14 cellular contexts compared by ENCODE assay signal in the genomic region with DNA sequence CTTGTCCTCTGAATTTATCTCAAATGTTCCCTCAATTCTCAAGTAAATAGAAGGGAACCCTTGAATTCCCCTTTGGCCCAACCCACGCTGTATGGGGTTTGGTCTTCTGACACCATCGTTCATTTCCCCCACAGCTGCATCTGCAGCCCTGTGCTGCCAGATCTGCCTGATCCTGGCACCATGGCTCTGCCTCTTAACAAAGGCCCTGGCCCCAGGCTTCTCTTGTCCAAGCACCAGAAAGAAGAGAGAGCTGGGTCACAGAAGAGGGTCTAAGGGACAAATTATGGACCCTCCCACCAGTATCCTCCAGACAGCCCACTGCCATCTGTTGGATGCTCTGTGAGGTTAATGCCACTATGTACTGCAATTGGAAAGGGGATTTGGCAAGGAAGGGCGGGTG. TPM values are rescaled to one million over a fixed set of nuclear protein-coding genes. Genes with fewer than 3 reads are reported as not detected.
DNase-seq lines count a peak whose midpoint lies in the region; ATAC-seq and TF ChIP-seq lines count a peak whose summit lies in the region.
"Had no signal": no experiment of that assay in that cellular context is flagged by ENCODE, and none has a peak within 500 bp of the region (broad histone marks: within the 10 kb centered on the region; RNA-seq: fewer than 3 reads in every experiment).

No MANE protein-coding gene starts in this region.

- H3K27me3 Mint-ChIP-seq in WTC11 (ENCODE audit: low read depth) = peaks cover 66% of the 10 kb centered on the region

- H3K27ac ChIP-seq in stomach smooth muscle (ENCODE audit: low read length) (peak overlapping the region; percentile 46), Peyer's patch (no peak overlapping the region)
- H3K27ac ChIP-seq: A549, pancreas, upper lobe of left lung had no signal

- no peaks in the 10 kb centered on the region for H3K36me3 Mint-ChIP-seq in WTC11

- TF ChIP-seq POLR2A in Peyer's patch (IDR thresholded peaks at IDR 0.05) = no peak

- peaks cover 37 to 38% of the 10 kb centered on the region in 2 donors for H3K36me3 ChIP-seq in stomach smooth muscle (ENCODE audit: control insufficient read depth in 2 of 2, insufficient read depth in 2 of 2, low read length in 2 of 2)
- H3K36me3 ChIP-seq in Peyer's patch = peaks cover 0 to 11% (median 0%) of the 10 kb centered on the region in 3 donors
- H3K36me3 ChIP-seq: pancreas had no signal

- no peak overlapping the region for H3K27ac Mint-ChIP-seq in WTC11
- H3K27ac Mint-ChIP-seq: activated CD8-positive, alpha-beta T cell treated with anti-CD3 and anti-CD28 coated beads, Interleukin-2, amount 10 ng/mL, durations not matched to agents 7 days and 5 days had no signal

- POLR2A ChIA-PET in WTC11 (lab: Charles Lee) = no interaction called here

- CTCF ChIA-PET in WTC11 (lab: Charles Lee) = no interaction called here

- H3K4me3 ChIP-seq in stomach smooth muscle (ENCODE audit: low read length in 2 of 2) = peak overlapping the region in 1 of 2 donors; percentile 96
- H3K4me3 ChIP-seq in Peyer's patch = no peak overlapping the region
- H3K4me3 ChIP-seq: A549 had no signal

- peak overlapping the region in 1 of 2 donors; percentile 36 for H3K9ac ChIP-seq in stomach smooth muscle (ENCODE audit: low read length in 2 of 2)

- peaks cover 39% of the 10 kb centered on the region for H3K4me1 ChIP-seq in stomach smooth muscle (ENCODE audit: control insufficient read depth, insufficient read depth, low read length)
- peaks cover 0 to 28% (median 0%) of the 10 kb centered on the region in 4 donors for H3K4me1 ChIP-seq in Peyer's patch
- H3K4me1 ChIP-seq: A549, pancreas had no signal

- peak overlapping the region; percentile 93 for H3K4me3 Mint-ChIP-seq in WTC11

- TF ChIP-seq CTCF in WTC11 (IDR thresholded peaks at IDR 0.05) (no peak), Peyer's patch (IDR thresholded peaks at IDR 0.05) (no peak)

- H3K27me3 ChIP-seq in stomach smooth muscle (ENCODE audit: control insufficient read depth in 1 of 2, insufficient read depth in 2 of 2, low read length in 2 of 2) (no peaks in the 10 kb centered on the region), Peyer's patch (no peaks in the 10 kb centered on the region)
- H3K27me3 ChIP-seq: adrenal gland had no signal

- no peak for ATAC-seq in WTC11
- ATAC-seq: A549; activated CD8-positive, alpha-beta T cell treated with anti-CD3 and anti-CD28 coated beads, Interleukin-2, amount 10 ng/mL, durations not matched to agents 7 days and 5 days had no signal

- H3K9me3 ChIP-seq in stomach smooth muscle (ENCODE audit: control insufficient read depth in 2 of 2, low read length in 2 of 2) (no peaks in the 10 kb centered on the region), Peyer's patch (no peaks in the 10 kb centered on the region)
- H3K9me3 ChIP-seq: A549, adrenal gland, pancreas, upper lobe of left lung had no signal

- peaks cover 35% of the 10 kb centered on the region for H3K4me1 Mint-ChIP-seq in WTC11

- H3K9me3 Mint-ChIP-seq in WTC11 = no peaks in the 10 kb centered on the region

- peak; percentile 63 for DNase-seq in NCI-H82 (lab: John Stamatoyannopoulos, UW)
- DNase-seq in NCI-H82 treated with DMSO at 0.1 percent for 48 hours (lab: John Stamatoyannopoulos, UW; ENCODE audit: unreplicated experiment) = no peak
- DNase-seq in WTC11 (ENCODE audit: low spot score) = no peak
- peak; percentile 58 for DNase-seq in inferior parietal cortex (ENCODE audit: extremely low spot score)
- no peak for DNase-seq in Peyer's patch
- DNase-seq in DMS79 (lab: John Stamatoyannopoulos, UW) = no peak
- DNase-seq in NCI-H774 (lab: John Stamatoyannopoulos, UW) = no peak
- DNase-seq: activated CD8-positive, alpha-beta T cell treated with anti-CD3 and anti-CD28 coated beads, Interleukin-2, amount 10 ng/mL, durations not matched to agents 7 days and 5 days; pancreas; SW 1271; upper lobe of left lung had no signal

TF ChIP-seq in WTC11, 78 proteins besides CTCF, POLR2A, EP300 and RAD21:
- TF ChIP-seq NR2C2 (CRISPR knock-in tag; IDR thresholded peaks at IDR 0.05) (no peak), TCF7 (CRISPR knock-in tag; IDR thresholded peaks at IDR 0.05; ENCODE audit: low read depth) (no peak), PRRX2 (CRISPR knock-in tag; IDR thresholded peaks at IDR 0.05) (no peak), MXD4 (CRISPR knock-in tag; IDR thresholded peaks at IDR 0.05; ENCODE audit: borderline replicate concordance) (no peak), ZNF138 (CRISPR knock-in tag; conservative IDR thresholded peaks at IDR 0.05) (no peak), RELA (CRISPR knock-in tag; IDR thresholded peaks at IDR 0.05; ENCODE audit: borderline replicate concordance) (no peak), ZNF671 (CRISPR knock-in tag; IDR thresholded peaks at IDR 0.05) (no peak), GRHL2 (CRISPR knock-in tag; IDR thresholded peaks at IDR 0.05; ENCODE audit: insufficient replicate concordance, severe bottlenecking) (no peak)
- TF ChIP-seq, protein P1, sequence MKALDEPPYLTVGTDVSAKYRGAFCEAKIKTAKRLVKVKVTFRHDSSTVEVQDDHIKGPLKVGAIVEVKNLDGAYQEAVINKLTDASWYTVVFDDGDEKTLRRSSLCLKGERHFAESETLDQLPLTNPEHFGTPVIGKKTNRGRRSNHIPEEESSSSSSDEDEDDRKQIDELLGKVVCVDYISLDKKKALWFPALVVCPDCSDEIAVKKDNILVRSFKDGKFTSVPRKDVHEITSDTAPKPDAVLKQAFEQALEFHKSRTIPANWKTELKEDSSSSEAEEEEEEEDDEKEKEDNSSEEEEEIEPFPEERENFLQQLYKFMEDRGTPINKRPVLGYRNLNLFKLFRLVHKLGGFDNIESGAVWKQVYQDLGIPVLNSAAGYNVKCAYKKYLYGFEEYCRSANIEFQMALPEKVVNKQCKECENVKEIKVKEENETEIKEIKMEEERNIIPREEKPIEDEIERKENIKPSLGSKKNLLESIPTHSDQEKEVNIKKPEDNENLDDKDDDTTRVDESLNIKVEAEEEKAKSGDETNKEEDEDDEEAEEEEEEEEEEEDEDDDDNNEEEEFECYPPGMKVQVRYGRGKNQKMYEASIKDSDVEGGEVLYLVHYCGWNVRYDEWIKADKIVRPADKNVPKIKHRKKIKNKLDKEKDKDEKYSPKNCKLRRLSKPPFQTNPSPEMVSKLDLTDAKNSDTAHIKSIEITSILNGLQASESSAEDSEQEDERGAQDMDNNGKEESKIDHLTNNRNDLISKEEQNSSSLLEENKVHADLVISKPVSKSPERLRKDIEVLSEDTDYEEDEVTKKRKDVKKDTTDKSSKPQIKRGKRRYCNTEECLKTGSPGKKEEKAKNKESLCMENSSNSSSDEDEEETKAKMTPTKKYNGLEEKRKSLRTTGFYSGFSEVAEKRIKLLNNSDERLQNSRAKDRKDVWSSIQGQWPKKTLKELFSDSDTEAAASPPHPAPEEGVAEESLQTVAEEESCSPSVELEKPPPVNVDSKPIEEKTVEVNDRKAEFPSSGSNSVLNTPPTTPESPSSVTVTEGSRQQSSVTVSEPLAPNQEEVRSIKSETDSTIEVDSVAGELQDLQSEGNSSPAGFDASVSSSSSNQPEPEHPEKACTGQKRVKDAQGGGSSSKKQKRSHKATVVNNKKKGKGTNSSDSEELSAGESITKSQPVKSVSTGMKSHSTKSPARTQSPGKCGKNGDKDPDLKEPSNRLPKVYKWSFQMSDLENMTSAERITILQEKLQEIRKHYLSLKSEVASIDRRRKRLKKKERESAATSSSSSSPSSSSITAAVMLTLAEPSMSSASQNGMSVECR (CRISPR knock-in tag; IDR thresholded peaks at IDR 0.05; ENCODE audit: borderline replicate concordance) = no peak
- TF ChIP-seq, protein P2, sequence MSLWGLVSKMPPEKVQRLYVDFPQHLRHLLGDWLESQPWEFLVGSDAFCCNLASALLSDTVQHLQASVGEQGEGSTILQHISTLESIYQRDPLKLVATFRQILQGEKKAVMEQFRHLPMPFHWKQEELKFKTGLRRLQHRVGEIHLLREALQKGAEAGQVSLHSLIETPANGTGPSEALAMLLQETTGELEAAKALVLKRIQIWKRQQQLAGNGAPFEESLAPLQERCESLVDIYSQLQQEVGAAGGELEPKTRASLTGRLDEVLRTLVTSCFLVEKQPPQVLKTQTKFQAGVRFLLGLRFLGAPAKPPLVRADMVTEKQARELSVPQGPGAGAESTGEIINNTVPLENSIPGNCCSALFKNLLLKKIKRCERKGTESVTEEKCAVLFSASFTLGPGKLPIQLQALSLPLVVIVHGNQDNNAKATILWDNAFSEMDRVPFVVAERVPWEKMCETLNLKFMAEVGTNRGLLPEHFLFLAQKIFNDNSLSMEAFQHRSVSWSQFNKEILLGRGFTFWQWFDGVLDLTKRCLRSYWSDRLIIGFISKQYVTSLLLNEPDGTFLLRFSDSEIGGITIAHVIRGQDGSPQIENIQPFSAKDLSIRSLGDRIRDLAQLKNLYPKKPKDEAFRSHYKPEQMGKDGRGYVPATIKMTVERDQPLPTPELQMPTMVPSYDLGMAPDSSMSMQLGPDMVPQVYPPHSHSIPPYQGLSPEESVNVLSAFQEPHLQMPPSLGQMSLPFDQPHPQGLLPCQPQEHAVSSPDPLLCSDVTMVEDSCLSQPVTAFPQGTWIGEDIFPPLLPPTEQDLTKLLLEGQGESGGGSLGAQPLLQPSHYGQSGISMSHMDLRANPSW (CRISPR knock-in tag; conservative IDR thresholded peaks at IDR 0.05; ENCODE audit: low read depth) = no peak

RNA-seq across cellular contexts. Expression of a gene that starts 1.8 kb away (rescaled TPM):
- total RNA-seq in WTC11 (2021) = 1.1 to 2.2 TPM (median 1.1 TPM) in 3 replicates
- total RNA-seq in Peyer's patch = 10 to 100 TPM in 1 of 4 donors, 1 to 10 TPM in 3; 1.2 to 14.9 (median 4.4) TPM

RNA-seq across cellular contexts. Expression of a gene that starts 26.3 kb away (rescaled TPM):
- total RNA-seq in WTC11 (2021) (52.8 to 67.1 TPM (median 54.9 TPM) in 3 replicates), Peyer's patch (100 to 1,000 TPM in 1 of 4 donors, 10 to 100 TPM in 2, 1 to 10 TPM in 1; 9.3 to 163 (median 24.6) TPM)

Comparison
In these comparisons a context has a peak if more than half of its experiments do, and no peak if none do; other contexts are left out.
1. DNase-seq: peak in NCI-H82 (single experiment) and inferior parietal cortex (single experiment); none in NCI-H82 treated with DMSO at 0.1 percent for 48 hours (single experiment), WTC11 (single experiment), Peyer's patch (0 of 3), DMS79 (single experiment) and NCI-H774 (single experiment).